In the genomic region with DNA sequence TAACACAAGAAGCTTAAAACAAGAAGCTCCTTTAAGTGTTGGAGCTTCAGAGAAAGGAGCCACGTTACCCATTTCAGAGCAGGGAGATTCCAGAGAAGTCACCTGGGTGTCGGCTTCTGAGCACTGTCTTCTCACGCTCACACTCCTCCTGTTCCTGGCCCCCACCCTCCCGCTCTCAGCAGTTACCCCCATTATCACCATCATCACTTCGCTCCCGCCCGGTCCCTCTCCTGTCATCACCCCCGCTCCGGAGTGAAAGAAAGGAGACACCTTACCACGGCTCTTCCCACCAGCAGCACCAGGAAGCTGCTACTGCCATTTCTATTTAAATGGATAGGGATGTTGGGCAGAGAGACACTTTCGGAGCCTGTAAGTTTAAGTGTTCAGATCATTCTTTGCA, we compare ENCODE assay signal across 14 cellular contexts.
DNase-seq lines count a peak whose midpoint lies in the region; ATAC-seq, FAIRE-seq and TF ChIP-seq lines count a peak whose summit lies in the region.
"Had no signal": no experiment of that assay in that cellular context is flagged by ENCODE, and none has a peak within 500 bp of the region (broad histone marks: within the 10 kb centered on the region; RNA-seq: fewer than 3 reads in every experiment).

No MANE protein-coding gene starts in this region.

- H2BK120ac ChIP-seq in trophoblast cell (ENCODE audit: insufficient read depth, low read length, poor library complexity), result no peak overlapping the region

- H3K79me2 ChIP-seq in mammary epithelial cell (ENCODE audit: insufficient read depth, low read length), result no peaks in the 10 kb centered on the region
- H3K79me2 ChIP-seq in K562 (ENCODE audit: control insufficient read depth, insufficient read depth, low read length), result no peaks in the 10 kb centered on the region
- no peaks in the 10 kb centered on the region for H3K79me2 ChIP-seq in trophoblast cell (ENCODE audit: control insufficient read depth, insufficient read depth, low read length, poor library complexity)

- no peak overlapping the region for H3K14ac ChIP-seq in trophoblast cell (ENCODE audit: low read length)

- H3K36me3 ChIP-seq in breast epithelium (no peaks in the 10 kb centered on the region), mammary epithelial cell (ENCODE audit: insufficient read depth, low read length) (no peaks in the 10 kb centered on the region), K562 (ENCODE audit: control insufficient read depth, insufficient read depth, low read length) (no peaks in the 10 kb centered on the region), trophoblast cell (ENCODE audit: control insufficient read depth in 1 of 2, insufficient read depth in 2 of 2, low read length in 2 of 2) (no peaks in the 10 kb centered on the region), vagina (no peaks in the 10 kb centered on the region)

- no peak overlapping the region for H3K9ac ChIP-seq in mammary epithelial cell (ENCODE audit: insufficient read depth, low read length)
- no peak overlapping the region for H3K9ac ChIP-seq in K562 (ENCODE audit: insufficient read depth in 1 of 2, low read depth in 2 of 2, low read length in 2 of 2)
- no peak overlapping the region for H3K9ac ChIP-seq in trophoblast cell (ENCODE audit: low read length)

- in situ Hi-C loops in mammary epithelial cell (cut with MboI; ENCODE audit: low sequenced_read_pairs in 2 of 2) (no loop called here), K562 (cut with MboI) (no loop called here)

- FAIRE-seq in K562 (lab: Jason Lieb, UNC), result no peak

- no peaks in the 10 kb centered on the region for H3K27me3 ChIP-seq in breast epithelium
- no peaks in the 10 kb centered on the region for H3K27me3 ChIP-seq in mammary epithelial cell (ENCODE audit: insufficient read depth, low read length)
- H3K27me3 ChIP-seq in K562 (ENCODE audit: control insufficient read depth in 2 of 2, insufficient read depth in 2 of 2, low read length in 2 of 2), result peaks cover 59 to 60% of the 10 kb centered on the region in 2 experiments
- no peaks in the 10 kb centered on the region for H3K27me3 ChIP-seq in trophoblast cell (ENCODE audit: insufficient read depth, low read length)
- H3K27me3 ChIP-seq in vagina, result no peaks in the 10 kb centered on the region

- no peak overlapping the region for H3K23ac ChIP-seq in trophoblast cell (ENCODE audit: low read length)

- H4K20me1 ChIP-seq in mammary epithelial cell (ENCODE audit: insufficient read depth, low read length), result no peaks in the 10 kb centered on the region
- H4K20me1 ChIP-seq in K562 (replicated peaks; ENCODE audit: control insufficient read depth, insufficient read depth, low read length), result no peaks in the 10 kb centered on the region

- no peak for TF ChIP-seq EP300 in K562 (IDR thresholded peaks at IDR 0.05; ENCODE audit: low read length)

- BruUV-seq in mammary epithelial cell (replicated peaks; lab: Mats Ljungman, UMichigan), result no TSS peak
- no TSS peak for BruUV-seq in K562 (replicated peaks; lab: Mats Ljungman, UMichigan)

- POLR2A ChIA-PET in K562 (lab: Yijun Ruan, JAX), result interaction anchor here (1.0 to 1.1 kb wide), 2 partner anchors 10 to 13 kb away, joined by 3 to 6 read pairs; no protein-coding TSS in a partner anchor

- H4K12ac ChIP-seq in trophoblast cell (ENCODE audit: low read depth, low read length), result no peak overlapping the region

- peaks cover 5% of the 10 kb centered on the region for H3K79me1 ChIP-seq in trophoblast cell (ENCODE audit: low read length)

- no peak for TF ChIP-seq POLR2A in breast epithelium (IDR thresholded peaks at IDR 0.05)
- no peak for TF ChIP-seq POLR2A in K562 (conservative IDR thresholded peaks at IDR 0.05)
- TF ChIP-seq POLR2A in vagina (IDR thresholded peaks at IDR 0.05), result no peak

- no peaks in the 10 kb centered on the region for H3K36me3 Mint-ChIP-seq in endothelial cell (ENCODE audit: low read depth, unreplicated experiment)

- H3K27ac ChIP-seq in breast epithelium, result peak overlapping the region; percentile 61 to 68
- H3K27ac ChIP-seq in mammary epithelial cell (ENCODE audit: insufficient read depth, low read depth, low read length), result no peak overlapping the region
- H3K27ac ChIP-seq in K562 (ENCODE audit: extremely low read depth, low read depth, low read length), result no peak overlapping the region
- no peak overlapping the region for H3K27ac ChIP-seq in trophoblast cell (ENCODE audit: low read depth, low read length)
- H3K27ac ChIP-seq in vagina, result peak overlapping the region; percentile 53

- no peaks in the 10 kb centered on the region for H3K27me3 Mint-ChIP-seq in endothelial cell (ENCODE audit: unreplicated experiment)
- H3K27me3 Mint-ChIP-seq: CD4-positive, alpha-beta T cell had no signal

- H3K4me1 Mint-ChIP-seq in endothelial cell (ENCODE audit: unreplicated experiment), result peaks cover 8% of the 10 kb centered on the region

- no peak overlapping the region for H3K27ac Mint-ChIP-seq in endothelial cell (ENCODE audit: unreplicated experiment)
- H3K27ac Mint-ChIP-seq: CD4-positive, alpha-beta T cell; H9 had no signal

- H2AFZ ChIP-seq in mammary epithelial cell (ENCODE audit: low read depth, low read length), result no peak overlapping the region
- H2AFZ ChIP-seq in K562 (ENCODE audit: low read depth, low read length), result no peak overlapping the region
- no peak overlapping the region for H2AFZ ChIP-seq in trophoblast cell (ENCODE audit: insufficient read depth, low read length, poor library complexity)

- H2AK5ac ChIP-seq in trophoblast cell (ENCODE audit: low read length), result no peak overlapping the region

- TF ChIP-seq CTCF in breast epithelium (IDR thresholded peaks at IDR 0.05) (no peak), mammary epithelial cell (conservative IDR thresholded peaks at IDR 0.05 in 1 of 2, IDR thresholded peaks at IDR 0.05 in 1 of 2; ENCODE audit: extremely low read depth in 1 of 2, insufficient read depth in 1 of 2, low read depth in 1 of 2, low read length in 2 of 2) (no peak), K562 (IDR thresholded peaks at IDR 0.05 in 2 of 3, conservative IDR thresholded peaks at IDR 0.05 in 1 of 3; ENCODE audit: insufficient read depth in 2 of 3, low read depth in 1 of 3, low read length in 3 of 3) (no peak), vagina (IDR thresholded peaks at IDR 0.05) (no peak), endothelial cell (IDR thresholded peaks at IDR 0.05; ENCODE audit: unreplicated experiment) (no peak)

- H3K9me3 ChIP-seq in breast epithelium, result no peaks in the 10 kb centered on the region
- no peaks in the 10 kb centered on the region for H3K9me3 ChIP-seq in mammary epithelial cell (replicated peaks; ENCODE audit: insufficient read depth, low read length)
- no peaks in the 10 kb centered on the region for H3K9me3 ChIP-seq in K562 (replicated peaks; ENCODE audit: control insufficient read depth, insufficient read depth, low read depth, low read length)
- H3K9me3 ChIP-seq in trophoblast cell (ENCODE audit: insufficient read depth, low read depth, low read length), result peaks cover 2% of the 10 kb centered on the region
- H3K9me3 ChIP-seq in vagina, result no peaks in the 10 kb centered on the region

- CTCF ChIA-PET in mammary epithelial cell (lab: Charles Lee; ENCODE audit: low non-redundant PET), result no interaction called here
- CTCF ChIA-PET in K562 (lab: Yijun Ruan, JAX; ENCODE audit: low intra/inter-chr PET ratio), result no interaction called here

- peak overlapping the region; percentile 56 for H2BK12ac ChIP-seq in trophoblast cell (ENCODE audit: low read length)

- intact Hi-C loops in breast epithelium (cut with DNase I; ENCODE audit: low total_unique reads) (no loop called here), mammary epithelial cell (cut with micrococcal nuclease) (no loop called here), K562 (cut with micrococcal nuclease) (no loop called here), vagina (cut with DNase I) (no loop called here)

- no peak for DNase-seq in breast epithelium (ENCODE audit: low spot score in 2 of 2)
- DNase-seq in mammary epithelial cell, result no peak
- no peak for DNase-seq in K562 (ENCODE audit: extremely low read depth in 1 of 4, low spot score in 3 of 4)
- DNase-seq in trophoblast cell, result no peak
- DNase-seq in vagina (ENCODE audit: extremely low spot score in 2 of 2), result no peak
- no peak for DNase-seq in endothelial cell (ENCODE audit: low spot score)
- DNase-seq: ACHN; C1 segment of cervical spinal cord; Calu3; CD4-positive, alpha-beta T cell; DMS 273 treated with DMSO at 0.1 percent for 48 hours; GOT3; H9 had no signal

- no peak overlapping the region for H3K4ac ChIP-seq in trophoblast cell (ENCODE audit: low read depth, low read length)

- H3K4me1 ChIP-seq in breast epithelium (no peaks in the 10 kb centered on the region), mammary epithelial cell (ENCODE audit: insufficient read depth, low read length) (no peaks in the 10 kb centered on the region), K562 (replicated peaks in 1 of 2; ENCODE audit: control insufficient read depth in 2 of 2, insufficient read depth in 2 of 2, low read length in 2 of 2) (peaks cover 0 to 7% of the 10 kb centered on the region in 2 experiments; a peak in 1 of 5 replicates), trophoblast cell (ENCODE audit: control insufficient read depth in 1 of 2, insufficient read depth in 2 of 2, low read length in 2 of 2) (peaks cover under 1 to 8% of the 10 kb centered on the region in 2 experiments), vagina (peaks cover 18% of the 10 kb centered on the region)

- H3K18ac ChIP-seq in trophoblast cell (ENCODE audit: low read length), result no peak overlapping the region

- H3K4me3 ChIP-seq in breast epithelium (no peak overlapping the region), mammary epithelial cell (replicated peaks in 1 of 3; ENCODE audit: insufficient read depth in 1 of 3, low read depth in 2 of 3, low read length in 3 of 3) (no peak overlapping the region), K562 (no peak overlapping the region), trophoblast cell (ENCODE audit: low read depth, low read length) (no peak overlapping the region), vagina (no peak overlapping the region)

- H4K91ac ChIP-seq in trophoblast cell (ENCODE audit: low read depth, low read length), result no peak overlapping the region

- TF ChIP-seq RAD21 in K562 (CRISPR knock-in tag; conservative IDR thresholded peaks at IDR 0.05 in 1 of 2, IDR thresholded peaks at IDR 0.05 in 1 of 2), result no peak

- H4K8ac ChIP-seq in trophoblast cell (ENCODE audit: low read depth, low read length), result peak overlapping the region; percentile 39

- H3K4me2 ChIP-seq in mammary epithelial cell (ENCODE audit: insufficient read depth, low read depth, low read length) (no peak overlapping the region), K562 (ENCODE audit: insufficient read depth, low read length) (no peak overlapping the region), trophoblast cell (ENCODE audit: low read length) (no peak overlapping the region)

- H2BK5ac ChIP-seq in trophoblast cell (ENCODE audit: low read depth, low read length, poor library complexity), result no peak overlapping the region

- no peaks in the 10 kb centered on the region for H3K9me1 ChIP-seq in K562 (ENCODE audit: control insufficient read depth, insufficient read depth, low read length)

- peak; percentile 18; the same call in 2 of the 3 replicates for ATAC-seq in K562
- no peak for ATAC-seq in GM19455 (IDR thresholded peaks at IDR 0.05; ENCODE audit: unreplicated experiment)

- H3K4me3 Mint-ChIP-seq in endothelial cell (ENCODE audit: unreplicated experiment), result no peak overlapping the region
- H3K4me3 Mint-ChIP-seq: CD4-positive, alpha-beta T cell; H9 had no signal

- no peaks in the 10 kb centered on the region for H3K9me3 Mint-ChIP-seq in endothelial cell (ENCODE audit: unreplicated experiment)
- H3K9me3 Mint-ChIP-seq: CD4-positive, alpha-beta T cell; H9 had no signal

- dilution Hi-C loops in mammary epithelial cell (cut with HindIII; ENCODE audit: low sequenced_read_pairs), result no loop called here

- WGBS in mammary epithelial cell (ENCODE audit: low coverage, missing lambda C conversion rate), result 90% methylated on average over 11 of the region's 11 CpGs
- under 1% methylated on average over 11 of the region's 11 CpGs for WGBS in K562 (ENCODE audit: insufficient coverage, low coverage, missing lambda C conversion rate)
- WGBS in trophoblast cell (ENCODE audit: extremely low coverage, insufficient coverage, insufficient read length), result no CpG with 5 or more reads among the region's 11 CpGs

Comparison
In these comparisons a context has a peak if more than half of its experiments do, and no peak if none do; other contexts are left out.
1. H3K27ac ChIP-seq: peak in breast epithelium (2 of 2) and vagina (single experiment); none in mammary epithelial cell (single experiment), K562 (single experiment) and trophoblast cell (single experiment).